In the genomic region with DNA sequence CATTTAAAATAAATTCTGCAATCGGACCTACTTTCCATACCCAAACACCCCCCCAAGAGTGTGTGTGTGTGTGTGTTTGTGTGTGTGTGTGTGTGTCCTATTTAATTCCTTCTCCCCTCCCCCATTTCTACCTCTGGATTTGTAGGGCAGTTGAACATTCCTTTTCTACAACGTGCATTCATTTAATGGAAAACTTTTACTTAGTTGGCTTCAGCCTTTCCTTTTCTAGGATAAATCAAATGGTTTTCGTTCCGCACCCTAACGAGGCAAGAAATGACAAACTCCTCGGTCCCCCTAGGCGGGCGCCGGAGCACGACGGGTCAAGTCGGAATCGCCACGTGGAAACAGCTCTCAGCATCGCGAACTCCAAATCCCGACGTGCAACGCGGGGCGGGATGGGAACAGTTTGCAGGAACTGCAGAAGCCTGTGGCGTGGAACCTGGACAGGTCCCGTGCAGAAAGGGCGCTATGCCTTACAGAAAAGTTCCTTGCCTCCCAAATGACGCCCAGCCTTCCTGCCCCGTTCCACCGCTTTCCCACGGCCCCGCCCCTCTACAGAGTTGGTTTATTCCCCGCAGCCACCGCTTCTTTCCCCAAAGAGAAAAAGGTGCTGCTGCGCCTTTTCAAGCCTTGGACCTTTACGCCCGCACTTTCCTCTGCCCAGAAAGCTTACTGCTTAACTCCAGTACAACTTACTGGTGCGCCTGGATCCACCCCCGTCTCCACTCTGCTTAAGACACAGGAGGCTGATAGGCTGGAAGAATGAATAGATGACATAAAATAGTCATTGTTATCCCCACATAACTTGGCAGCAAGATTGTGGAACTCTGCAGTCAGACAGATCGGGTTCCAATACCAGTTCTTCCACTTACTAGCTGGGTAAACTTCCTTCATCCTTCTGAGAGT, we compare ENCODE assay signal across 9 cellular contexts. TPM values are rescaled to one million over a fixed set of nuclear protein-coding genes. Genes with fewer than 3 reads are reported as not detected.
A peak's percentile ranks its signal among the peaks of the same experiment; 100 is the strongest.
DNase-seq lines count a peak whose midpoint lies in the region; ATAC-seq and TF ChIP-seq lines count a peak whose summit lies in the region.
"Had no signal": no experiment of that assay in that cellular context is flagged by ENCODE, and none has a peak within 500 bp of the region (broad histone marks: within the 10 kb centered on the region; RNA-seq: fewer than 3 reads in every experiment).

No MANE protein-coding gene starts in this region.

- peaks cover 20% of the 10 kb centered on the region for H3K4me1 ChIP-seq in DOHH2 (ENCODE audit: control insufficient read depth, low read length)

- H4K20me1 ChIP-seq in DOHH2 (ENCODE audit: control insufficient read depth, insufficient read depth, low read depth, low read length) = 0 out of 2 replicates have a peak, but pooled peaks cover 5% of the 10 kb centered on the region

- WGBS in lower leg skin, 2 donors = 1% methylated on average over 37 of the region's 37 CpGs

- H3K27me3 ChIP-seq in DOHH2 (ENCODE audit: control insufficient read depth, low read length) = no peaks in the 10 kb centered on the region

- intact Hi-C loops in lower leg skin (cut with DNase I; ENCODE audit: low total_unique reads) = no loop called here

- peak overlapping the region; percentile 92 for H3K4me2 ChIP-seq in DOHH2 (ENCODE audit: low read length)

- DNase-seq in NCI-H510A (lab: John Stamatoyannopoulos, UW) (peak; percentile 73), lower leg skin (ENCODE audit: low spot score in 2 of 2) (peak; percentile 86 to 97)
- DNase-seq in activated CD4-positive, alpha-beta T cell treated with anti-CD3 and anti-CD28 coated beads, Interleukin-2, amount 50 U/mL, for 1 hour = peak; percentile 36
- DNase-seq in effector CD4-positive, alpha-beta T cell = peak; percentile 10
- peak; percentile 44 to 59 for DNase-seq in stimulated activated CD4-positive, alpha-beta T cell treated with anti-CD3 and anti-CD28 coated beads, Interleukin-4, amount 100 ng/mL, for 4 hours

- H3K27ac ChIP-seq in DOHH2 (ENCODE audit: low read depth, low read length) = peak overlapping the region; percentile 44

- ATAC-seq in HG02884 (IDR thresholded peaks at IDR 0.05; ENCODE audit: unreplicated experiment) (peak; percentile 48), GM18517 (IDR thresholded peaks at IDR 0.05; ENCODE audit: unreplicated experiment) (no peak)

- no peak for TF ChIP-seq POLR2A in lower leg skin (IDR thresholded peaks at IDR 0.05)

- peak overlapping the region; percentile 91 for H3K4me3 ChIP-seq in DOHH2 (ENCODE audit: low read length)
- peak overlapping the region; percentile 92 for H3K4me3 ChIP-seq in lower leg skin (ENCODE audit: low read depth, poor library complexity, severe bottlenecking)

- no peaks in the 10 kb centered on the region for H3K9me3 ChIP-seq in DOHH2 (ENCODE audit: control insufficient read depth, insufficient read depth, low read length)

- H3K79me2 ChIP-seq in DOHH2 (ENCODE audit: control insufficient read depth, low read length) = peaks cover 54% of the 10 kb centered on the region

- H3K36me3 ChIP-seq in DOHH2 (ENCODE audit: control insufficient read depth, low read length) = peaks cover 34% of the 10 kb centered on the region

- TF ChIP-seq CTCF in DOHH2 (IDR thresholded peaks at IDR 0.05; ENCODE audit: low read depth, low read length, poor library complexity, severe bottlenecking) (no peak), lower leg skin (IDR thresholded peaks at IDR 0.05) (no peak)

- H3F3A ChIP-seq in DOHH2 (ENCODE audit: control insufficient read depth, insufficient read depth) = 0 out of 2 replicates have a peak, but pooled peaks cover 7% of the 10 kb centered on the region

- no peaks in the 10 kb centered on the region for H3K9me2 ChIP-seq in DOHH2 (replicated peaks; ENCODE audit: control insufficient read depth, low read length)

RNA-seq across cellular contexts. Expression of a gene that starts 1.1 kb away (rescaled TPM):
- 10 to 100 TPM; 36.5 to 52.5 (median 40.1) TPM for total RNA-seq in lower leg skin

RNA-seq across cellular contexts. Expression of a gene that starts 21.1 kb away (rescaled TPM):
- total RNA-seq in lower leg skin = 10 to 100 TPM; 37.9 to 81.9 (median 42.4) TPM

RNA-seq across cellular contexts. Expression of a gene that starts 37.2 kb away (rescaled TPM):
- total RNA-seq in lower leg skin = not detected
- total RNA-seq: glomerular endothelial cell had no signal

RNA-seq across cellular contexts. Expression of a gene that starts 40.6 kb away (rescaled TPM):
- total RNA-seq in lower leg skin = 100 to 1,000 TPM; 109 to 168 (median 122) TPM

RNA-seq across cellular contexts. Expression of a gene that starts 51.9 kb away (rescaled TPM):
- 10 to 100 TPM; 47.6 to 62.9 (median 53.6) TPM for total RNA-seq in lower leg skin

Comparison
In these comparisons a context has a peak if more than half of its experiments do, and no peak if none do; other contexts are left out.
1. DNase-seq: peak in every context shown above with its lines; median percentile 92 in lower leg skin; 73 in NCI-H510A; 52 in stimulated activated CD4-positive, alpha-beta T cell treated with anti-CD3 and anti-CD28 coated beads, Interleukin-4, amount 100 ng/mL, for 4 hours; 36 in activated CD4-positive, alpha-beta T cell treated with anti-CD3 and anti-CD28 coated beads, Interleukin-2, amount 50 U/mL, for 1 hour; 10 in effector CD4-positive, alpha-beta T cell.